Comparison of ENCODE assay signal across 8 cellular contexts in the genomic region with DNA sequence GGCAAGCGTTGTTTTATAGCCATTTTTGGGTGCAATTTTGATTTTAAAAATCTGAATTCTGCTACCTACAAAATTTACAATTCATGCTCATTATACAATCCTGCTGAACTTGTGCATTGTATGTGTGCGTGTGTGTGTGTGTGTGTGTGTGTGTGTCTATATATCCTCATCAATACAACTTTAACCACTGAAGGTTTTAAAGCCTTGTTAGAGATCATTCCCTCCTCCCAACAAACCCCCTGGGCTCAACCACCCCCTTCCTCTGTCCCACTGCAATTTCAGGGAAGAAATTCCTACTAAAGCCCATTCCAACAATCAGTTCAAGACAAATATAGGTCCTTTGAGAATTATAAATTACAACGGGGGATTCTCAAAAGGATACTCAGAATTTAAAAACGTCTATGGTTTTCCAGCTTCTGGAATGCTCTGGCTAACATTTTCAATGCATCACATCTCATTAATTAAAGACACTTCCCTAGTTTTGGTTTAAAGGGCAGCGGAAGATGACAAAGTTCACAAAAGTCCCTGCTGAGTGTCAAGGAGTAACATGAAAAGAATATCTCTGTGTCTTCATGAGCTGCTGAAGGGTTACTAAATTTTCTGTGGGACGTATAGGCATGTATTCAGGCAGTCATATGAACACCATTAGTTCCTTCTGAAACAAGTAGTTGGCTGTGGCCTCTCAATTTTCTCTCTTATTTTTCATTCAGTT. TPM values are rescaled to one million over a fixed set of nuclear protein-coding genes. Genes with fewer than 3 reads are reported as not detected.
A peak's percentile ranks its signal among the peaks of the same experiment; 100 is the strongest.
DNase-seq lines count a peak whose midpoint lies in the region; ATAC-seq and TF ChIP-seq lines count a peak whose summit lies in the region.

No MANE protein-coding gene starts in this region.

- H3K36me3 ChIP-seq in rectal smooth muscle tissue (ENCODE audit: control insufficient read depth, insufficient read depth, low read length) = no peaks in the 10 kb centered on the region

- peak overlapping the region; percentile 48 for H3K4me3 ChIP-seq in GM12865 (ENCODE audit: low read depth, low read length)
- H3K4me3 ChIP-seq in fibroblast of pulmonary artery (replicated peaks; ENCODE audit: low read depth, low read length) = peak overlapping the region; percentile 63
- H3K4me3 ChIP-seq in rectal smooth muscle tissue (ENCODE audit: low read length) = peak overlapping the region; percentile 59

- H3K4me1 ChIP-seq in rectal smooth muscle tissue (ENCODE audit: control insufficient read depth, insufficient read depth, low read length) = no peaks in the 10 kb centered on the region

- no peak for TF ChIP-seq CTCF in GM12865 (IDR thresholded peaks at IDR 0.05; ENCODE audit: insufficient read depth, low read depth, low read length, missing control alignments)
- TF ChIP-seq CTCF in fibroblast of pulmonary artery (IDR thresholded peaks at IDR 0.05; ENCODE audit: low read length, missing control alignments) = no peak

- ATAC-seq in SK-N-SH treated with all-trans-retinoic acid at 6 μM for 48 hours = peak; percentile 30

- TF ChIP-seq POLR2A in erythroblast (IDR thresholded peaks at IDR 0.05; ENCODE audit: low read length) = no peak

- H3K27ac ChIP-seq in rectal smooth muscle tissue (ENCODE audit: low read depth, low read length) = peak overlapping the region; percentile 58

- H3K27me3 ChIP-seq in rectal smooth muscle tissue (ENCODE audit: control insufficient read depth, insufficient read depth, low read length) = no peaks in the 10 kb centered on the region

- no peak overlapping the region for H3K9ac ChIP-seq in rectal smooth muscle tissue (ENCODE audit: low read length)

- DNase-seq in GM12865 (ENCODE audit: low read depth) = no peak
- no peak for DNase-seq in fibroblast of pulmonary artery (ENCODE audit: low read depth)
- DNase-seq in mesenteric fat pad (ENCODE audit: low spot score) = no peak
- DNase-seq in ecto neural progenitor cell (ENCODE audit: low spot score) = no peak
- no peak for DNase-seq in erythroblast (lab: John Stamatoyannopoulos, UW)
- DNase-seq in NCI-H2227 (lab: John Stamatoyannopoulos, UW; ENCODE audit: unreplicated experiment) = no peak

TF ChIP-seq in SK-N-SH treated with all-trans-retinoic acid at 6 μM for 48 hours, 23 proteins besides CTCF, POLR2A, EP300 and RAD21:
- TF ChIP-seq, protein P1, sequence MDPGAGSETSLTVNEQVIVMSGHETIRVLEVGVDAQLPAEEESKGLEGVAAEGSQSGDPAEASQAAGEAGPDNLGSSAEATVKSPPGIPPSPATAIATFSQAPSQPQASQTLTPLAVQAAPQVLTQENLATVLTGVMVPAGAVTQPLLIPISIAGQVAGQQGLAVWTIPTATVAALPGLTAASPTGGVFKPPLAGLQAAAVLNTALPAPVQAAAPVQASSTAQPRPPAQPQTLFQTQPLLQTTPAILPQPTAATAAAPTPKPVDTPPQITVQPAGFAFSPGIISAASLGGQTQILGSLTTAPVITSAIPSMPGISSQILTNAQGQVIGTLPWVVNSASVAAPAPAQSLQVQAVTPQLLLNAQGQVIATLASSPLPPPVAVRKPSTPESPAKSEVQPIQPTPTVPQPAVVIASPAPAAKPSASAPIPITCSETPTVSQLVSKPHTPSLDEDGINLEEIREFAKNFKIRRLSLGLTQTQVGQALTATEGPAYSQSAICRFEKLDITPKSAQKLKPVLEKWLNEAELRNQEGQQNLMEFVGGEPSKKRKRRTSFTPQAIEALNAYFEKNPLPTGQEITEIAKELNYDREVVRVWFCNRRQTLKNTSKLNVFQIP (CRISPR knock-in tag; IDR thresholded peaks at IDR 0.05; ENCODE audit: borderline replicate concordance, low read depth) = no peak
- TF ChIP-seq GLIS3 (CRISPR knock-in tag; IDR thresholded peaks at IDR 0.05) (no peak), ZNF565 (CRISPR knock-in tag; conservative IDR thresholded peaks at IDR 0.05; ENCODE audit: low read depth) (no peak), ZNF8 (CRISPR knock-in tag; IDR thresholded peaks at IDR 0.05) (no peak), ESRRG (CRISPR knock-in tag; IDR thresholded peaks at IDR 0.05) (no peak), OSR1 (CRISPR knock-in tag; IDR thresholded peaks at IDR 0.05) (no peak), TCF4 (CRISPR knock-in tag; IDR thresholded peaks at IDR 0.05; ENCODE audit: borderline replicate concordance) (no peak), ZFP3 (CRISPR knock-in tag; IDR thresholded peaks at IDR 0.05) (no peak)
- TF ChIP-seq, protein P2, sequence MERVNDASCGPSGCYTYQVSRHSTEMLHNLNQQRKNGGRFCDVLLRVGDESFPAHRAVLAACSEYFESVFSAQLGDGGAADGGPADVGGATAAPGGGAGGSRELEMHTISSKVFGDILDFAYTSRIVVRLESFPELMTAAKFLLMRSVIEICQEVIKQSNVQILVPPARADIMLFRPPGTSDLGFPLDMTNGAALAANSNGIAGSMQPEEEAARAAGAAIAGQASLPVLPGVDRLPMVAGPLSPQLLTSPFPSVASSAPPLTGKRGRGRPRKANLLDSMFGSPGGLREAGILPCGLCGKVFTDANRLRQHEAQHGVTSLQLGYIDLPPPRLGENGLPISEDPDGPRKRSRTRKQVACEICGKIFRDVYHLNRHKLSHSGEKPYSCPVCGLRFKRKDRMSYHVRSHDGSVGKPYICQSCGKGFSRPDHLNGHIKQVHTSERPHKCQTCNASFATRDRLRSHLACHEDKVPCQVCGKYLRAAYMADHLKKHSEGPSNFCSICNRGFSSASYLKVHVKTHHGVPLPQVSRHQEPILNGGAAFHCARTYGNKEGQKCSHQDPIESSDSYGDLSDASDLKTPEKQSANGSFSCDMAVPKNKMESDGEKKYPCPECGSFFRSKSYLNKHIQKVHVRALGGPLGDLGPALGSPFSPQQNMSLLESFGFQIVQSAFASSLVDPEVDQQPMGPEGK (CRISPR knock-in tag; IDR thresholded peaks at IDR 0.05; ENCODE audit: borderline replicate concordance) = no peak

RNA-seq across cellular contexts. Expression of gene SEMA3A, which starts 0.9 kb away (rescaled TPM):
- total RNA-seq in mesenteric fat pad = 10.2 TPM
